8 cellular contexts compared by ENCODE assay signal in genomic region chr22:38681784-38682335, GRCh38. TPM values are rescaled to one million over a fixed set of nuclear protein-coding genes. Genes with fewer than 3 reads are reported as not detected.
A peak's percentile ranks its signal among the peaks of the same experiment; 100 is the strongest.
DNase-seq lines count a peak whose midpoint lies in the region; ATAC-seq and TF ChIP-seq lines count a peak whose summit lies in the region.

Gene TOMM22 (plus strand): TSS chr22:38681957. CDS start chr22:38681979, 22 bp downstream.

- peak within 1 kb of the TSS; percentile 95 to 100 (median 96) for H3K4me3 ChIP-seq in right lobe of liver

- intact Hi-C loops in right lobe of liver (cut with DNase I) = no loop called here

- no peaks in the 10 kb centered on the region for H3K27me3 ChIP-seq in right lobe of liver

- H3K27ac ChIP-seq in C4-2B = peak within 1 kb of the TSS; percentile 88
- peak within 1 kb of the TSS; percentile 54 to 65 (median 54) for H3K27ac ChIP-seq in right lobe of liver

- TF ChIP-seq CTCF in C4-2B (conservative IDR thresholded peaks at IDR 0.05) (peak; percentile 97), right lobe of liver (IDR thresholded peaks at IDR 0.05) (peak; percentile 40 to 86 (median 74))

- H3K4me1 ChIP-seq in right lobe of liver = peaks cover 0 to 6% (median 3%) of the 10 kb centered on the region in 4 donors

- peak; percentile 97 for ATAC-seq in GM19324 (IDR thresholded peaks at IDR 0.05; ENCODE audit: low FRiP score, unreplicated experiment)
- peak; percentile 96 for ATAC-seq in HG03460 (IDR thresholded peaks at IDR 0.05; ENCODE audit: unreplicated experiment)
- peak; percentile 100 for ATAC-seq in right lobe of liver

- WGBS in right lobe of liver (ENCODE audit: insufficient coverage, low coverage, low lambda C conversion rate, missing lambda C conversion rate) = 0% methylated on average over 26 of the region's 56 CpGs

- no peaks in the 10 kb centered on the region for H3K9me3 ChIP-seq in right lobe of liver

- peak; percentile 76 for TF ChIP-seq POLR2A in right lobe of liver (IDR thresholded peaks at IDR 0.05)

- peaks cover 0 to 24% (median 5%) of the 10 kb centered on the region in 4 donors for H3K36me3 ChIP-seq in right lobe of liver

- peak; percentile 84 for DNase-seq in NCI-H748 (lab: John Stamatoyannopoulos, UW; ENCODE audit: unreplicated experiment)
- peak; percentile 70 to 73 for DNase-seq in activated CD4-positive, alpha-beta T cell treated with anti-CD3 and anti-CD28 coated beads, Interleukin-2, amount 50 U/mL, for 4 hours
- peak; percentile 70 to 90 for DNase-seq in dermis microvascular lymphatic vessel endothelial cell (ENCODE audit: low read depth in 2 of 2)
- peak; percentile 91 to 93 (median 92) for DNase-seq in right lobe of liver
- DNase-seq in stimulated activated CD4-positive, alpha-beta T cell treated with anti-CD3 and anti-CD28 coated beads, Interleukin-4, amount 100 ng/mL, for 48 hours (ENCODE audit: low read depth in 2 of 2) = peak; percentile 79 to 84

RNA-seq across cellular contexts. Expression of gene TOMM22, which starts in this region (rescaled TPM):
- 54.5 and 71.8 TPM in 2 replicates for total RNA-seq in dermis microvascular lymphatic vessel endothelial cell
- 10 to 100 TPM; 23.2 to 36.8 (median 32.4) TPM for total RNA-seq in right lobe of liver

Comparison
In these comparisons a context has a peak if more than half of its experiments do, and no peak if none do; other contexts are left out.
1. Peak in every context shown above with its lines: DNase-seq, ATAC-seq, H3K4me3 ChIP-seq and H3K27ac ChIP-seq.